Comparison of ENCODE assay signal across 8 cellular contexts in the genomic region with DNA sequence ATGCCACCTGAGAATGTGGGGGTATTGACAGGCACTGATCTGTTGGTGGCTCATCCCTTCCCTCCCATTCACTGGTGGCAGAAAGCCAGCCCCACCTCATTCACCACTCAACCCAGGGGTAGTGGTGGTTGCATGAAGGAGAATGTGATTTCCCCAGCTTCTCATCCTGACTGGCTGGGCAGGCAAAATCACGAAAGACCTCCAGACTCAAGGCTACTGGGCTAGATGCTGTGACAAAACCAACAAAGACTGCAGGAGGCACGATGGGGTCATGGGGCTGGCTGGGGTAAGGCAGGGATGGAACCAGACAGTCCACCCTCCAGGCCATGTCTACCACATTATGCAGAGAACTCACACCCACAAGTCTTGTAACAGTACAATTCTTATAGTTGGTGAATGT. TPM values are rescaled to one million over a fixed set of nuclear protein-coding genes. Genes with fewer than 3 reads are reported as not detected.
DNase-seq lines count a peak whose midpoint lies in the region; ATAC-seq and TF ChIP-seq lines count a peak whose summit lies in the region.

No MANE protein-coding gene starts in this region.

- no peaks in the 10 kb centered on the region for H3K27me3 ChIP-seq in BLaER1 treated with 17β-estradiol and CSF1 and Interleukin-3, amounts not matched to agents 10 nM and 100 nM
- H3K27me3 ChIP-seq in duodenal mucosa (ENCODE audit: control insufficient read depth in 1 of 2, insufficient read depth in 2 of 2, low read length in 2 of 2) (no peaks in the 10 kb centered on the region), prostate gland (replicated peaks; ENCODE audit: insufficient read depth) (no peaks in the 10 kb centered on the region), testis (no peaks in the 10 kb centered on the region)

- DNase-seq in prostate gland (ENCODE audit: low spot score) (no peak), D341Med (ENCODE audit: low spot score) (no peak), testis (no peak), G401 (ENCODE audit: low spot score) (no peak)

- no peaks in the 10 kb centered on the region for H4K20me1 ChIP-seq in BLaER1 treated with 17β-estradiol and CSF1 and Interleukin-3, amounts not matched to agents 10 nM and 100 nM

- intact Hi-C loops in prostate gland (cut with DNase I) (loop anchor here (5.0 kb wide), 3 partner anchors 90 to 325 kb away; a partner anchor contains a TSS), testis (cut with DNase I; ENCODE audit: low total_unique reads) (loop anchor here (10.0 kb wide), 1 partner anchor 172 kb away; no protein-coding TSS in a partner anchor)

- in situ Hi-C loops in G401 (cut with HindIII; ENCODE audit: low sequenced_read_pairs): no loop called here

- H3K36me3 ChIP-seq in BLaER1 treated with 17β-estradiol and CSF1 and Interleukin-3, amounts not matched to agents 10 nM and 100 nM: peaks cover 0 to 16% (median 6%) of the 10 kb centered on the region in 11 experiments; a peak in 14 of 22 replicates
- H3K36me3 ChIP-seq in duodenal mucosa (ENCODE audit: control insufficient read depth in 1 of 2, insufficient read depth in 2 of 2, low read length in 2 of 2) (no peaks in the 10 kb centered on the region), prostate gland (no peaks in the 10 kb centered on the region), testis (ENCODE audit: low read depth, missing control alignments) (no peaks in the 10 kb centered on the region)

- peak overlapping the region in 6 of 11 experiments; percentile 2 to 76 (median 32); a peak in 4 of 22 replicates for H3K4me2 ChIP-seq in BLaER1 treated with 17β-estradiol and CSF1 and Interleukin-3, amounts not matched to agents 10 nM and 100 nM

- peak overlapping the region in 4 of 11 experiments; percentile 39 to 77 (median 62); a peak in 7 of 22 replicates for H3K27ac ChIP-seq in BLaER1 treated with 17β-estradiol and CSF1 and Interleukin-3, amounts not matched to agents 10 nM and 100 nM
- H3K27ac ChIP-seq in duodenal mucosa (ENCODE audit: low read depth, low read length): no peak overlapping the region
- peak overlapping the region; percentile 49 to 71 for H3K27ac ChIP-seq in prostate gland
- H3K27ac ChIP-seq in testis: peak overlapping the region in 1 of 2 donors; percentile 41

- H3K4me1 ChIP-seq in BLaER1 treated with 17β-estradiol and CSF1 and Interleukin-3, amounts not matched to agents 10 nM and 100 nM: peaks cover 14 to 32% (median 25%) of the 10 kb centered on the region in 10 experiments; a peak in 18 of 20 replicates
- H3K4me1 ChIP-seq in duodenal mucosa (ENCODE audit: control insufficient read depth in 1 of 2, insufficient read depth in 2 of 2, low read length in 2 of 2) (peaks cover 22 to 28% of the 10 kb centered on the region in 2 donors), prostate gland (replicated peaks) (peaks cover 32% of the 10 kb centered on the region), testis (peaks cover 44% of the 10 kb centered on the region)

- peak overlapping the region in 3 of 11 experiments; percentile 72 to 79 (median 73); a peak in 5 of 22 replicates for H3K9ac ChIP-seq in BLaER1 treated with 17β-estradiol and CSF1 and Interleukin-3, amounts not matched to agents 10 nM and 100 nM
- H3K9ac ChIP-seq in duodenal mucosa (ENCODE audit: low read depth in 1 of 2, low read length in 2 of 2): no peak overlapping the region

- H3K9me3 ChIP-seq in BLaER1 treated with 17β-estradiol and CSF1 and Interleukin-3, amounts not matched to agents 10 nM and 100 nM (replicated peaks in 1 of 11): no peaks in the 10 kb centered on the region
- H3K9me3 ChIP-seq in duodenal mucosa (ENCODE audit: control insufficient read depth in 1 of 2, low read length in 2 of 2) (no peaks in the 10 kb centered on the region), prostate gland (no peaks in the 10 kb centered on the region), testis (no peaks in the 10 kb centered on the region)

- H3K4me3 ChIP-seq in BLaER1 treated with 17β-estradiol and CSF1 and Interleukin-3, amounts not matched to agents 10 nM and 100 nM: no peak overlapping the region
- H3K4me3 ChIP-seq in duodenal mucosa (ENCODE audit: low read depth in 1 of 2, low read length in 2 of 2) (peak overlapping the region; percentile 19 to 45), prostate gland (no peak overlapping the region), testis (peak overlapping the region in 1 of 2 donors; percentile 15)

- peak; percentile 20 for ATAC-seq in GM19463 (IDR thresholded peaks at IDR 0.05; ENCODE audit: unreplicated experiment)
- ATAC-seq in HG03571 (IDR thresholded peaks at IDR 0.05; ENCODE audit: unreplicated experiment): peak; percentile 11

- TF ChIP-seq POLR2A in prostate gland (IDR thresholded peaks at IDR 0.05) (no peak), testis (IDR thresholded peaks at IDR 0.05) (no peak)

- TF ChIP-seq CTCF in prostate gland (IDR thresholded peaks at IDR 0.05) (no peak), testis (IDR thresholded peaks at IDR 0.05) (no peak)

- 11% methylated on average over 2 of the region's 2 CpGs for WGBS in prostate gland
- 0 to 25% methylated on average over 2 of the region's 2 CpGs for WGBS in testis, 2 donors

RNA-seq across cellular contexts. Expression of a gene that starts 33.9 kb away (rescaled TPM):
- total RNA-seq in prostate gland (100 to 1,000 TPM; 212 to 265 TPM), testis (10 to 100 TPM; 35.0 to 73.8 TPM)
- 122 TPM for polyA plus RNA-seq in testis (ENCODE audit: insufficient read depth, low read depth, low replicate concordance)
- 117 and 179 TPM in 2 replicates for total RNA-seq in G401 (2014; rRNA removed; shearing (Covaris generic))

Comparison
In these comparisons a context has a peak if more than half of its experiments do, and no peak if none do; other contexts are left out.
1. H3K4me3 ChIP-seq: peak in duodenal mucosa (2 of 2); none in BLaER1 treated with 17β-estradiol and CSF1 and Interleukin-3, amounts not matched to agents 10 nM and 100 nM (0 of 10) and prostate gland (0 of 2).